Comparison of ENCODE assay signal across 2 cellular contexts in genomic region chr12:88145567-88146347, GRCh38.
TF ChIP-seq lines count a peak whose summit lies in the region.

No MANE protein-coding gene starts in this region.

TF ChIP-seq in GM23338, 12 proteins besides CTCF, POLR2A, EP300 and RAD21:
- no peak for TF ChIP-seq ZNF331 (CRISPR knock-in tag; IDR thresholded peaks at IDR 0.05; ENCODE audit: low read depth)
- 0 out of 2 replicates have a peak, but pooled peaks have one; percentile 12 for TF ChIP-seq ZNF462 (CRISPR knock-in tag; IDR thresholded peaks at IDR 0.05)

TF ChIP-seq in H1, 55 proteins besides CTCF, POLR2A, EP300 and RAD21:
- TF ChIP-seq BACH1 (IDR thresholded peaks at IDR 0.05; ENCODE audit: low read length) (peak; percentile 47; the same call in 1 of the 2 replicates), USF2 (IDR thresholded peaks at IDR 0.05; ENCODE audit: low read length) (no peak), CHD7 (IDR thresholded peaks at IDR 0.05; ENCODE audit: insufficient replicate concordance, low read length) (peak; percentile 43)
